In the genomic region with DNA sequence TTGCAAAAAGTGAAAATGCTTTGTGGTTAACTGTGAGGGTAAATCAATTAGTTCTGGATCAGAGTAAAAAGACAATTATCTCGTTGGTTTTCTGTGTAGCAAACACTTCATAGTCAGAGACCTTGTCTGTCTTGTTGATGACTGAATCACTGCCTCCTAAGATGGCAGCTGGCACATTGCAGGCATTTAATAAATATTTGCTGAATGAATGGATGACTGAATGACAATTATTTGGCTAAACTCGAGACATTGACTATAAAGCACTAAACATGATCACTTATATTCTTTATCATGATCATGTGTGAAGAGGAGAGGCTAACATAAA, we compare ENCODE assay signal across 10 cellular contexts.
"Had no signal": no experiment of that assay in that cellular context is flagged by ENCODE, and none has a peak within 500 bp of the region (broad histone marks: within the 10 kb centered on the region; RNA-seq: fewer than 3 reads in every experiment).

No MANE protein-coding gene starts in this region.

- DNase-seq: activated CD4-positive, alpha-beta T cell treated with anti-CD3 and anti-CD28 coated beads, Interleukin-2, amount 50 U/mL, for 1 hour; activated T-cell treated with anti-CD3 and anti-CD28 coated beads for 4 hours; amygdala; esophagus squamous epithelium; foreskin fibroblast; left lung; T-helper 17 cell had no signal

- H3K27ac ChIP-seq: cardiac muscle cell, esophagus squamous epithelium, left lung, skin epidermis, thyroid gland had no signal

- H3K9me3 ChIP-seq: esophagus squamous epithelium, left lung, thyroid gland had no signal

- H3K4me1 ChIP-seq: esophagus squamous epithelium, left lung, thyroid gland had no signal

- H3K4me3 ChIP-seq: cardiac muscle cell, esophagus squamous epithelium, left lung, skin epidermis, thyroid gland had no signal

- H3K36me3 ChIP-seq: cardiac muscle cell, esophagus squamous epithelium, left lung, thyroid gland had no signal

- H3K27me3 ChIP-seq: cardiac muscle cell, left lung, thyroid gland had no signal

- ATAC-seq: left lung, T-helper 17 cell had no signal
